ENCODE assay signal across 8 cellular contexts in genomic region chr6:109455502-109456282, GRCh38. TPM values are rescaled to one million over a fixed set of nuclear protein-coding genes. Genes with fewer than 3 reads are reported as not detected.
DNase-seq lines count a peak whose midpoint lies in the region; TF ChIP-seq lines count a peak whose summit lies in the region.

A gene with protein sequence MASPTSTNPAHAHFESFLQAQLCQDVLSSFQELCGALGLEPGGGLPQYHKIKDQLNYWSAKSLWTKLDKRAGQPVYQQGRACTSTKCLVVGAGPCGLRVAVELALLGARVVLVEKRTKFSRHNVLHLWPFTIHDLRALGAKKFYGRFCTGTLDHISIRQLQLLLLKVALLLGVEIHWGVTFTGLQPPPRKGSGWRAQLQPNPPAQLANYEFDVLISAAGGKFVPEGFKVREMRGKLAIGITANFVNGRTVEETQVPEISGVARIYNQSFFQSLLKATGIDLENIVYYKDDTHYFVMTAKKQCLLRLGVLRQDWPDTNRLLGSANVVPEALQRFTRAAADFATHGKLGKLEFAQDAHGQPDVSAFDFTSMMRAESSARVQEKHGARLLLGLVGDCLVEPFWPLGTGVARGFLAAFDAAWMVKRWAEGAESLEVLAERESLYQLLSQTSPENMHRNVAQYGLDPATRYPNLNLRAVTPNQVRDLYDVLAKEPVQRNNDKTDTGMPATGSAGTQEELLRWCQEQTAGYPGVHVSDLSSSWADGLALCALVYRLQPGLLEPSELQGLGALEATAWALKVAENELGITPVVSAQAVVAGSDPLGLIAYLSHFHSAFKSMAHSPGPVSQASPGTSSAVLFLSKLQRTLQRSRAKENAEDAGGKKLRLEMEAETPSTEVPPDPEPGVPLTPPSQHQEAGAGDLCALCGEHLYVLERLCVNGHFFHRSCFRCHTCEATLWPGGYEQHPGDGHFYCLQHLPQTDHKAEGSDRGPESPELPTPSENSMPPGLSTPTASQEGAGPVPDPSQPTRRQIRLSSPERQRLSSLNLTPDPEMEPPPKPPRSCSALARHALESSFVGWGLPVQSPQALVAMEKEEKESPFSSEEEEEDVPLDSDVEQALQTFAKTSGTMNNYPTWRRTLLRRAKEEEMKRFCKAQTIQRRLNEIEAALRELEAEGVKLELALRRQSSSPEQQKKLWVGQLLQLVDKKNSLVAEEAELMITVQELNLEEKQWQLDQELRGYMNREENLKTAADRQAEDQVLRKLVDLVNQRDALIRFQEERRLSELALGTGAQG (minus strand): TSS chr6:109455772. CDS start chr6:109454196, 1,576 bp downstream.

- peak within 1 kb of the TSS; percentile 78 for H2AFZ ChIP-seq in Loucy (ENCODE audit: low read length)

- no peak for TF ChIP-seq EP300 in sigmoid colon (IDR thresholded peaks at IDR 0.05)

- H3K9me3 ChIP-seq in Loucy (ENCODE audit: insufficient read depth, low read depth, low read length) (no peaks in the 10 kb centered on the region), sigmoid colon (no peaks in the 10 kb centered on the region)

- H3K4me3 ChIP-seq in H7 (ENCODE audit: insufficient read depth, low read depth, low read length) = peak within 1 kb of the TSS; percentile 97
- peak within 1 kb of the TSS; percentile 89 for H3K4me3 ChIP-seq in Loucy (ENCODE audit: low read length, poor library complexity, severe bottlenecking)
- peak within 1 kb of the TSS; percentile 70 for H3K4me3 ChIP-seq in astrocyte of the cerebellum (ENCODE audit: low read depth, low read length)
- H3K4me3 ChIP-seq in sigmoid colon = peak within 1 kb of the TSS; percentile 50 to 76 (median 70)

- peak within 1 kb of the TSS; percentile 99 for H3K4me2 ChIP-seq in Loucy (ENCODE audit: low read depth, low read length, poor library complexity, severe bottlenecking)

- TF ChIP-seq CTCF in GM12873 (IDR thresholded peaks at IDR 0.05; ENCODE audit: insufficient read depth, low read depth, low read length, missing control alignments) (peak; percentile 51), Loucy (conservative IDR thresholded peaks at IDR 0.05; ENCODE audit: low read length) (peak; percentile 33; the same call in 1 of the 2 replicates), astrocyte of the cerebellum (IDR thresholded peaks at IDR 0.05; ENCODE audit: low read depth, low read length, missing control alignments) (peak; percentile 39), sigmoid colon (IDR thresholded peaks at IDR 0.05) (peak in 2 of 4 experiments; percentile 15 to 28)

- H3K9ac ChIP-seq in Loucy (ENCODE audit: low read depth, low read length, poor library complexity, severe bottlenecking) = peak within 1 kb of the TSS; percentile 97

- peak within 1 kb of the TSS; percentile 50 to 77 (median 71) for H3K27ac ChIP-seq in sigmoid colon

- H3K9me2 ChIP-seq in Loucy (replicated peaks; ENCODE audit: low read depth, low read length) = no peaks in the 10 kb centered on the region

- WGBS in sigmoid colon, 2 donors = 1% methylated on average over 85 of the region's 85 CpGs

- peaks cover 8% of the 10 kb centered on the region for H3K36me3 ChIP-seq in H7 (replicated peaks; ENCODE audit: control insufficient read depth, insufficient read depth, low read length)
- peaks cover 13% of the 10 kb centered on the region; the same call in 1 of the 2 replicates for H3K36me3 ChIP-seq in Loucy (ENCODE audit: insufficient read depth, low read length)
- peaks cover 0 to under 1% (median 0%) of the 10 kb centered on the region in 4 donors for H3K36me3 ChIP-seq in sigmoid colon

- H3F3A ChIP-seq in Loucy (ENCODE audit: low read depth) = peaks cover 12% of the 10 kb centered on the region; the same call in 1 of the 2 replicates

- no peaks in the 10 kb centered on the region for H3K27me3 ChIP-seq in H7 (ENCODE audit: control insufficient read depth, insufficient read depth, low read length)
- H3K27me3 ChIP-seq in Loucy (ENCODE audit: insufficient read depth, low read length, poor library complexity, severe bottlenecking) = no peaks in the 10 kb centered on the region
- no peaks in the 10 kb centered on the region for H3K27me3 ChIP-seq in sigmoid colon

- intact Hi-C loops in sigmoid colon (cut with DNase I) = loop anchor here (2.0 kb wide), 1 partner anchor 15 kb away; the partner anchor contains the start of genes PPIL6 and SMPD2

- in situ Hi-C loops in astrocyte of the cerebellum (cut with HindIII; ENCODE audit: low sequenced_read_pairs) = no loop called here

- peaks cover 6% of the 10 kb centered on the region for H4K20me1 ChIP-seq in Loucy (ENCODE audit: insufficient read depth, low read length, poor library complexity, severe bottlenecking)

- TF ChIP-seq POLR2A in sigmoid colon (IDR thresholded peaks at IDR 0.05) = peak in 1 of 2 donors; percentile 14

- H3K4me1 ChIP-seq in Loucy (ENCODE audit: insufficient read depth, low read length, poor library complexity, severe bottlenecking) (peaks cover 56% of the 10 kb centered on the region), sigmoid colon (peaks cover 0 to 32% (median 22%) of the 10 kb centered on the region in 4 donors)

- H3K79me2 ChIP-seq in Loucy (ENCODE audit: insufficient read depth, low read length) = peaks cover 41% of the 10 kb centered on the region

- DNase-seq in H7 (peak; percentile 92), T-helper 2 cell (peak; percentile 42 to 89 (median 78)), astrocyte of the cerebellum (ENCODE audit: low read depth) (no peak), hypothalamus (lab: John Stamatoyannopoulos, UW) (peak in 36 of 51 donors; percentile 13 to 78 (median 52)), sigmoid colon (peak; percentile 82), Kasumi-1 (lab: John Stamatoyannopoulos, UW) (no peak)

RNA-seq across cellular contexts. Expression of the gene that starts here (rescaled TPM):
- 45.1 and 56.9 TPM in 2 replicates for total RNA-seq in H7 (2014; rRNA removed; shearing (Covaris generic))
- 10 to 100 TPM in 2 of 4 donors, 1 to 10 TPM in 2; 7.8 to 23.5 (median 10.7) TPM for total RNA-seq in sigmoid colon
- 10 to 100 TPM; 14.8 to 71.3 (median 19.8) TPM for polyA plus RNA-seq in sigmoid colon

Comparison
In these comparisons a context has a peak if more than half of its experiments do, and no peak if none do; other contexts are left out.
1. DNase-seq: peak in H7 (single experiment), T-helper 2 cell (5 of 5), hypothalamus (36 of 51) and sigmoid colon (single experiment); none in astrocyte of the cerebellum (single experiment) and Kasumi-1 (0 of 2).
2. Peak in every context shown above with its lines, with median percentiles within 50 percentile points of each other: H3K4me3 ChIP-seq.